Comparison of ENCODE assay signal across 7 cellular contexts in the genomic region with DNA sequence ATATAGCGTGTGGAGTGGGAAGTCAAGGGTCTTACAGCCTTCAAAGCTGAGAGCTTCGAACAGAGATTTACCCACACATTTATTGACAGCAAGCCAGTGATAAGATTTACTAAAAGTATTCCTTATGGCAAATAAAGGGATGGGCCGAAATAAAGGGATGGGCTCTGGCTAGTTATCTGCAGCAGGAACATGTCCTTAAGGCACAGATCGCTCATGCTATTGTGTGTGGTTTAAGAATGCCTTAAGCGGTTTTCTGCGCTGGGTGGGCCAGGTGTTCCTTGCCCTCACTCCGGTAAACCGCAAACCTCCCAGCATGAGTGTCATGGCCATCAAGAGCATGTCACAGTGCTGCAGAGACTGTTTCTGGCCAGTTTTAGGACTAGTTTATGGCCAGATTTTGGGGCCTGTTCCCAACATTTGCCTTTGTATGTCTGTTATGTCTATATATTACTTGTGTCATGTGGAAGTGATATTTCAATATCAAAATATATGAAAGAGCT. TPM values are rescaled to one million over a fixed set of nuclear protein-coding genes. Genes with fewer than 3 reads are reported as not detected.
"Had no signal": no experiment of that assay in that cellular context is flagged by ENCODE, and none has a peak within 500 bp of the region (broad histone marks: within the 10 kb centered on the region; RNA-seq: fewer than 3 reads in every experiment).

No MANE protein-coding gene starts in this region.

- FAIRE-seq: HTR-8/SVneo, K562 had no signal

- H3K36me3 Mint-ChIP-seq: IgD-negative memory B cell had no signal

- DNase-seq: IMR-90, KBM-7 had no signal

- H3K27ac Mint-ChIP-seq: IgD-negative memory B cell had no signal

- H3K4me3 Mint-ChIP-seq: IgD-negative memory B cell had no signal

- H3K4me3 ChIP-seq: K562 had no signal

- ATAC-seq: K562 had no signal

- H3K27me3 Mint-ChIP-seq: IgD-negative memory B cell had no signal

- H3K27ac ChIP-seq: HL-60 had no signal

RNA-seq across cellular contexts. Expression of a gene that starts 53.5 kb away (rescaled TPM):
- total RNA-seq: HT1080, IMR-90 had no signal
- polyA plus RNA-seq: IgD-negative memory B cell, IMR-90, K562 had no signal
